ENCODE assay signal across 1 cellular context in the genomic region with DNA sequence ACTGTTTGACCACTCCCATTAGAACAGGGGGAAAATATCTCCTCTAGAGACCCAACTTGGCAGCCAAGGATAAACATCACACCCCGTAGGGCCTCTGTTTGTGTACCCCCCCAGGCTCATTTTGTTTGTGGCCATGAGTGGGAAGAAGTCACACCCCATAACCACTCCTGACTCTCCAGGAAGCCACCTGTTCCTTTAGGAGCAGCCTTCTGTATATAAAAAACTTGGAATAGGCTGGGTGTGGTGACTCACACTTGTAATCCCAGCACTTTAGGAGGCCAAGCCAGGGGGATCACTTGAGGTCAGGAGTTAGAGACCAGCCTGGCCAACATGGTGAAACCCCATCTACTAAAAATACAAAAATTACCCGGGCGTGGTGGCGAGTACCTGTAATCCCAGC.
TF ChIP-seq lines count a peak whose summit lies in the region.

No MANE protein-coding gene starts in this region.

TF ChIP-seq in IMR-90, 13 proteins besides CTCF, POLR2A, EP300 and RAD21 (continued from another document):
- TF ChIP-seq, protein P1, sequence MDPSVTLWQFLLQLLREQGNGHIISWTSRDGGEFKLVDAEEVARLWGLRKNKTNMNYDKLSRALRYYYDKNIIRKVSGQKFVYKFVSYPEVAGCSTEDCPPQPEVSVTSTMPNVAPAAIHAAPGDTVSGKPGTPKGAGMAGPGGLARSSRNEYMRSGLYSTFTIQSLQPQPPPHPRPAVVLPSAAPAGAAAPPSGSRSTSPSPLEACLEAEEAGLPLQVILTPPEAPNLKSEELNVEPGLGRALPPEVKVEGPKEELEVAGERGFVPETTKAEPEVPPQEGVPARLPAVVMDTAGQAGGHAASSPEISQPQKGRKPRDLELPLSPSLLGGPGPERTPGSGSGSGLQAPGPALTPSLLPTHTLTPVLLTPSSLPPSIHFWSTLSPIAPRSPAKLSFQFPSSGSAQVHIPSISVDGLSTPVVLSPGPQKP (IDR thresholded peaks at IDR 0.05; ENCODE audit: borderline replicate concordance, low read depth, low read length): no peak
- no peak for TF ChIP-seq MXI1 (IDR thresholded peaks at IDR 0.05; ENCODE audit: borderline replicate concordance, low read depth, low read length)
- TF ChIP-seq MAFK (IDR thresholded peaks at IDR 0.05; ENCODE audit: low read depth, low read length): no peak
